In genomic region chr1:21291964-21292363, GRCh38 we compare ENCODE assay signal across 18 cellular contexts. TPM values are rescaled to one million over a fixed set of nuclear protein-coding genes. Genes with fewer than 3 reads are reported as not detected.
A peak's percentile ranks its signal among the peaks of the same experiment; 100 is the strongest.
DNase-seq lines count a peak whose midpoint lies in the region; ATAC-seq, FAIRE-seq and TF ChIP-seq lines count a peak whose summit lies in the region.
"Had no signal": no experiment of that assay in that cellular context is flagged by ENCODE, and none has a peak within 500 bp of the region (broad histone marks: within the 10 kb centered on the region; RNA-seq: fewer than 3 reads in every experiment).

No MANE protein-coding gene starts in this region.

- no peaks in the 10 kb centered on the region for H3K27me3 Mint-ChIP-seq in T-helper 1 cell treated with Interleukin-12 subunit alpha and Interleukin-12 subunit beta and Interleukin-4 antibody, amounts not matched to agents 30 μg/mL and 1 μg/mL, for 36 hours (ENCODE audit: low read depth)
- H3K27me3 Mint-ChIP-seq in activated naive CD8-positive, alpha-beta T cell = no peaks in the 10 kb centered on the region

- peak overlapping the region; percentile 92 for H3K27ac ChIP-seq in neutrophil
- H3K27ac ChIP-seq: 22Rv1, HL-60 had no signal

- H3K36me3 Mint-ChIP-seq in T-helper 1 cell treated with Interleukin-12 subunit alpha and Interleukin-12 subunit beta and Interleukin-4 antibody, amounts not matched to agents 30 μg/mL and 1 μg/mL, for 36 hours (ENCODE audit: low read depth) = peaks cover 6% of the 10 kb centered on the region
- peaks cover 2% of the 10 kb centered on the region for H3K36me3 Mint-ChIP-seq in activated naive CD8-positive, alpha-beta T cell

- H3K9me3 ChIP-seq in neutrophil = no peaks in the 10 kb centered on the region

- peak; percentile 56 for FAIRE-seq in GM12891 (lab: Jason Lieb, UNC)
- FAIRE-seq: D721Med had no signal

- TF ChIP-seq CTCF in neutrophil (IDR thresholded peaks at IDR 0.05) = no peak

- H3K27ac Mint-ChIP-seq in T-helper 1 cell treated with Interleukin-12 subunit alpha and Interleukin-12 subunit beta and Interleukin-4 antibody, amounts not matched to agents 30 μg/mL and 1 μg/mL, for 36 hours = peak overlapping the region; percentile 99
- H3K27ac Mint-ChIP-seq in activated naive CD8-positive, alpha-beta T cell = peak overlapping the region; percentile 99

- DNase-seq in T-helper 1 cell (no peak), GM12891 (ENCODE audit: insufficient read length, low spot score) (no peak), NCI-H2171 (lab: John Stamatoyannopoulos, UW) (no peak), left colon (no peak)
- DNase-seq in stimulated activated CD8-positive, alpha-beta memory T cell treated with anti-CD3 and anti-CD28 coated beads, Interleukin-4, amount 100 ng/mL, for 48 hours = no peak
- DNase-seq: activated gamma-delta T cell; central memory CD4-positive, alpha-beta T cell; hippocampal formation; NCI-H2081; substantia nigra had no signal

- intact Hi-C loops in left colon (cut with DNase I, micrococcal nuclease) = no loop called here

- TF ChIP-seq POLR2A in GM12891 (IDR thresholded peaks at IDR 0.05; ENCODE audit: low read depth, low read length) = no peak

- H3K4me3 ChIP-seq in neutrophil (ENCODE audit: low read depth in 1 of 2, low read length in 1 of 2) = no peak overlapping the region

- H3K27me3 ChIP-seq in neutrophil = no peaks in the 10 kb centered on the region

- peaks cover 3% of the 10 kb centered on the region for H3K36me3 ChIP-seq in neutrophil

- peak overlapping the region; percentile 85 for H3K4me3 Mint-ChIP-seq in T-helper 1 cell treated with Interleukin-12 subunit alpha and Interleukin-12 subunit beta and Interleukin-4 antibody, amounts not matched to agents 30 μg/mL and 1 μg/mL, for 36 hours
- peak overlapping the region; percentile 88 for H3K4me3 Mint-ChIP-seq in activated naive CD8-positive, alpha-beta T cell

- H3K4me1 Mint-ChIP-seq in T-helper 1 cell treated with Interleukin-12 subunit alpha and Interleukin-12 subunit beta and Interleukin-4 antibody, amounts not matched to agents 30 μg/mL and 1 μg/mL, for 36 hours (ENCODE audit: low read depth) = peaks cover 66% of the 10 kb centered on the region
- H3K4me1 Mint-ChIP-seq in activated naive CD8-positive, alpha-beta T cell (ENCODE audit: low read depth) = peaks cover 74% of the 10 kb centered on the region

- H3K9me3 Mint-ChIP-seq in T-helper 1 cell treated with Interleukin-12 subunit alpha and Interleukin-12 subunit beta and Interleukin-4 antibody, amounts not matched to agents 30 μg/mL and 1 μg/mL, for 36 hours = no peaks in the 10 kb centered on the region
- no peaks in the 10 kb centered on the region for H3K9me3 Mint-ChIP-seq in activated naive CD8-positive, alpha-beta T cell (ENCODE audit: low read depth)

- peaks cover 87 to 97% of the 10 kb centered on the region in 2 experiments for H3K4me1 ChIP-seq in neutrophil (ENCODE audit: control insufficient read depth in 1 of 2, insufficient read depth in 1 of 2, low read depth in 1 of 2, low read length in 1 of 2)

- ATAC-seq in left colon = no peak
- ATAC-seq: esophagus mucosa, HCT116 had no signal

TF ChIP-seq in GM12891, 5 proteins besides CTCF, POLR2A, EP300 and RAD21:
- TF ChIP-seq TAF1 (IDR thresholded peaks at IDR 0.05; ENCODE audit: low read depth, low read length) (no peak), POLR2AphosphoS5 (IDR thresholded peaks at IDR 0.05; ENCODE audit: low read depth, low read length) (no peak), POU2F2 (IDR thresholded peaks at IDR 0.05; ENCODE audit: low read depth, low read length) (no peak), SPI1 (IDR thresholded peaks at IDR 0.05; ENCODE audit: low read depth, low read length) (no peak), PAX5 (IDR thresholded peaks at IDR 0.05; ENCODE audit: insufficient read depth, low read length, severe bottlenecking) (no peak)

RNA-seq across cellular contexts. Expression of gene ECE1, which starts 1.7 kb away (rescaled TPM):
- 7.9 TPM for polyA plus RNA-seq in GM12891 (2012; ENCODE audit: low read depth, missing spikeins)
- total RNA-seq in left colon = 100 to 1,000 TPM; 110 to 165 TPM
